27 cellular contexts compared by ENCODE assay signal in genomic region chr20:51358032-51358724, GRCh38.
"Had no signal": no experiment of that assay in that cellular context is flagged by ENCODE, and none has a peak within 500 bp of the region (broad histone marks: within the 10 kb centered on the region; RNA-seq: fewer than 3 reads in every experiment).

No MANE protein-coding gene starts in this region.

- H3K9me3 ChIP-seq: lower lobe of right lung, psoas muscle, testis had no signal

- H3K27ac Mint-ChIP-seq: effector memory CD8-positive, alpha-beta T cell; naive thymus-derived CD8-positive, alpha-beta T cell; nephron progenitor cell; stimulated activated memory B cell treated with anti-CD40 and anti-IgM and Interleukin-4, amounts not matched to agents 10 μg/mL and 1 μg/mL and 100 μg/mL, for 72 hours; type B pancreatic cell had no signal

- H3K27me3 ChIP-seq: esophagus squamous epithelium, spleen, testis, tibial artery had no signal

- H3K27me3 Mint-ChIP-seq: effector memory CD8-positive, alpha-beta T cell had no signal

- H3K9me3 Mint-ChIP-seq: effector memory CD8-positive, alpha-beta T cell; type B pancreatic cell had no signal

- H3K36me3 Mint-ChIP-seq: stimulated activated memory B cell treated with anti-CD40 and anti-IgM and Interleukin-4, amounts not matched to agents 10 μg/mL and 1 μg/mL and 100 μg/mL, for 72 hours; type B pancreatic cell had no signal

- DNase-seq: cortex of kidney; effector memory CD8-positive, alpha-beta T cell; erythroblast; esophagus squamous epithelium; foreskin melanocyte; glutamatergic neuron; heart right ventricle; hippocampal formation; left cardiac atrium; left ventricle myocardium inferior; lower lobe of right lung; naive thymus-derived CD8-positive, alpha-beta T cell; nephron progenitor cell; nucleus accumbens; right cardiac atrium; spleen; stimulated activated CD4-positive, alpha-beta T cell treated with anti-CD3 and anti-CD28 coated beads, Interleukin-4, amount 100 ng/mL, for 4 hours; stimulated activated naive CD8-positive, alpha-beta T cell treated with anti-CD3 and anti-CD28 coated beads, Interleukin-15, Interleukin-2, amounts not matched to agents 100 U/mL and 50 U/mL, for 24 hours; substantia nigra; testis; tibial artery had no signal

- H3K27ac ChIP-seq: esophagus squamous epithelium, heart right ventricle, left ventricle myocardium inferior, lower lobe of right lung, psoas muscle, spleen, testis, tibial artery had no signal

- H3K4me1 Mint-ChIP-seq: naive thymus-derived CD8-positive, alpha-beta T cell; stimulated activated memory B cell treated with anti-CD40 and anti-IgM and Interleukin-4, amounts not matched to agents 10 μg/mL and 1 μg/mL and 100 μg/mL, for 72 hours had no signal

- ATAC-seq: effector memory CD8-positive, alpha-beta T cell; heart right ventricle; left cardiac atrium; lower lobe of right lung; naive thymus-derived CD8-positive, alpha-beta T cell; psoas muscle; right cardiac atrium; stimulated activated memory B cell treated with anti-CD40 and anti-IgM and Interleukin-4, amounts not matched to agents 10 μg/mL and 1 μg/mL and 100 μg/mL, for 72 hours; stimulated activated naive CD8-positive, alpha-beta T cell treated with anti-CD3 and anti-CD28 coated beads, Interleukin-15, Interleukin-2, amounts not matched to agents 100 U/mL and 50 U/mL, for 24 hours had no signal

- H3K4me3 Mint-ChIP-seq: effector memory CD8-positive, alpha-beta T cell; naive thymus-derived CD8-positive, alpha-beta T cell; nephron progenitor cell; stimulated activated memory B cell treated with anti-CD40 and anti-IgM and Interleukin-4, amounts not matched to agents 10 μg/mL and 1 μg/mL and 100 μg/mL, for 72 hours; type B pancreatic cell had no signal

- H3K36me3 ChIP-seq: esophagus squamous epithelium, heart right ventricle, left ventricle myocardium inferior, lower lobe of right lung, spleen, tibial artery had no signal

- H3K4me1 ChIP-seq: left ventricle myocardium inferior, lower lobe of right lung, psoas muscle, testis had no signal

- H3K4me3 ChIP-seq: esophagus squamous epithelium, heart right ventricle, left ventricle myocardium inferior, lower lobe of right lung, psoas muscle, skin epidermis, spleen, testis, tibial artery had no signal

- FAIRE-seq: endometrium, islet of Langerhans had no signal
